Comparison of ENCODE assay signal across 18 cellular contexts in genomic region chr3:15676259-15676658, GRCh38.
DNase-seq lines count a peak whose midpoint lies in the region; ATAC-seq and TF ChIP-seq lines count a peak whose summit lies in the region.
"Had no signal": no experiment of that assay in that cellular context is flagged by ENCODE, and none has a peak within 500 bp of the region (broad histone marks: within the 10 kb centered on the region; RNA-seq: fewer than 3 reads in every experiment).

No MANE protein-coding gene starts in this region.

- H3K4me1 Mint-ChIP-seq in MCF 10A (ENCODE audit: insufficient read depth, unreplicated experiment) = no peaks in the 10 kb centered on the region
- H3K4me1 Mint-ChIP-seq in stimulated activated effector memory CD8-positive, alpha-beta T cell treated with anti-CD3 and anti-CD28 coated beads, Interleukin-12 subunit alpha, Interleukin-12 subunit beta, amount 100 ng/mL, for 72 hours = no peaks in the 10 kb centered on the region
- H3K4me1 Mint-ChIP-seq: B cell, H9 had no signal

- no peaks in the 10 kb centered on the region for H3K27me3 ChIP-seq in mammary epithelial cell (ENCODE audit: insufficient read depth, low read length)
- H3K27me3 ChIP-seq in PC-3 (ENCODE audit: low read length) = no peaks in the 10 kb centered on the region

- in situ Hi-C loops in mammary epithelial cell (cut with MboI; ENCODE audit: low sequenced_read_pairs in 2 of 2) = no loop called here

- intact Hi-C loops in mammary epithelial cell (cut with micrococcal nuclease) (loop anchor here (2.0 kb wide), 1 partner anchor 45 kb away; no protein-coding TSS in a partner anchor), MCF 10A (cut with micrococcal nuclease) (no loop called here), PC-3 (cut with micrococcal nuclease) (no loop called here)

- H3K4me2 ChIP-seq in mammary epithelial cell (ENCODE audit: insufficient read depth, low read depth, low read length) = no peak overlapping the region
- H3K4me2 ChIP-seq in PC-3 (ENCODE audit: low read length) = no peak overlapping the region

- H3K9ac ChIP-seq in mammary epithelial cell (ENCODE audit: insufficient read depth, low read length) (no peak overlapping the region), PC-3 (ENCODE audit: low read length) (no peak overlapping the region)

- no TSS peak for BruUV-seq in mammary epithelial cell (replicated peaks; lab: Mats Ljungman, UMichigan)
- no TSS peak for BruUV-seq in MCF 10A (replicated peaks; lab: Mats Ljungman, UMichigan)
- BruUV-seq in PC-3 (replicated peaks; lab: Mats Ljungman, UMichigan) = no TSS peak

- H2AFZ ChIP-seq in mammary epithelial cell (ENCODE audit: low read depth, low read length) = no peak overlapping the region
- H2AFZ ChIP-seq in PC-3 (ENCODE audit: low read length) = no peak overlapping the region

- peak; percentile 86 for ATAC-seq in PC-3
- peak; percentile 43 for ATAC-seq in stimulated activated effector memory CD8-positive, alpha-beta T cell treated with anti-CD3 and anti-CD28 coated beads, Interleukin-12 subunit alpha, Interleukin-12 subunit beta, amount 100 ng/mL, for 72 hours
- no peak for ATAC-seq in HG02678 (IDR thresholded peaks at IDR 0.05; ENCODE audit: unreplicated experiment)
- ATAC-seq in HG03342 (IDR thresholded peaks at IDR 0.05; ENCODE audit: unreplicated experiment) = no peak

- no peaks in the 10 kb centered on the region for H3K9me3 Mint-ChIP-seq in MCF 10A (ENCODE audit: unreplicated experiment)
- H3K9me3 Mint-ChIP-seq in stimulated activated effector memory CD8-positive, alpha-beta T cell treated with anti-CD3 and anti-CD28 coated beads, Interleukin-12 subunit alpha, Interleukin-12 subunit beta, amount 100 ng/mL, for 72 hours = no peaks in the 10 kb centered on the region
- H3K9me3 Mint-ChIP-seq: H9 had no signal

- no peaks in the 10 kb centered on the region for H4K20me1 ChIP-seq in mammary epithelial cell (ENCODE audit: insufficient read depth, low read length)
- no peaks in the 10 kb centered on the region for H4K20me1 ChIP-seq in PC-3 (ENCODE audit: low read length)

- H3K4me1 ChIP-seq in mammary epithelial cell (ENCODE audit: insufficient read depth, low read length) (no peaks in the 10 kb centered on the region), PC-3 (ENCODE audit: insufficient read depth, low read length) (peaks cover 14% of the 10 kb centered on the region)

- POLR2A ChIA-PET in MCF 10A (lab: Yijun Ruan, JAX) (no interaction called here), PC-3 (lab: Charles Lee; ENCODE audit: unreplicated experiment) (no interaction called here)

- dilution Hi-C loops in mammary epithelial cell (cut with HindIII; ENCODE audit: low sequenced_read_pairs) = no loop called here

- H3K4me3 ChIP-seq in mammary epithelial cell (replicated peaks in 1 of 3; ENCODE audit: insufficient read depth in 1 of 3, low read depth in 2 of 3, low read length in 3 of 3) (no peak overlapping the region), PC-3 (ENCODE audit: low read length) (no peak overlapping the region), fibroblast of the aortic adventitia (ENCODE audit: low read depth, low read length) (no peak overlapping the region)

- H3K36me3 ChIP-seq in mammary epithelial cell (ENCODE audit: insufficient read depth, low read length) (peaks cover 20% of the 10 kb centered on the region), PC-3 (ENCODE audit: low read depth, low read length) (peaks cover 17% of the 10 kb centered on the region)

- H3K27ac ChIP-seq in mammary epithelial cell (ENCODE audit: insufficient read depth, low read depth, low read length) = no peak overlapping the region
- peak overlapping the region; percentile 10; the same call in 1 of the 2 replicates for H3K27ac ChIP-seq in PC-3 (ENCODE audit: low read length)

- WGBS in mammary epithelial cell (ENCODE audit: low coverage, missing lambda C conversion rate) = 50% methylated on average over 2 of the region's 2 CpGs

- no peaks in the 10 kb centered on the region for H3K27me3 Mint-ChIP-seq in MCF 10A (ENCODE audit: insufficient read depth, unreplicated experiment)
- H3K27me3 Mint-ChIP-seq: B cell had no signal

- no peaks in the 10 kb centered on the region for H3K9me2 ChIP-seq in PC-3 (replicated peaks; ENCODE audit: low read length)

- H3K9me3 ChIP-seq in mammary epithelial cell (replicated peaks; ENCODE audit: insufficient read depth, low read length) = no peaks in the 10 kb centered on the region
- no peaks in the 10 kb centered on the region for H3K9me3 ChIP-seq in PC-3 (ENCODE audit: low read length)

- H3K4me3 Mint-ChIP-seq in MCF 10A (ENCODE audit: unreplicated experiment) = no peak overlapping the region
- H3K4me3 Mint-ChIP-seq in stimulated activated effector memory CD8-positive, alpha-beta T cell treated with anti-CD3 and anti-CD28 coated beads, Interleukin-12 subunit alpha, Interleukin-12 subunit beta, amount 100 ng/mL, for 72 hours = no peak overlapping the region
- H3K4me3 Mint-ChIP-seq: B cell, CD14-positive monocyte, H9 had no signal

- H3K79me2 ChIP-seq in mammary epithelial cell (ENCODE audit: insufficient read depth, low read length) (no peaks in the 10 kb centered on the region), PC-3 (ENCODE audit: low read length) (no peaks in the 10 kb centered on the region)

- CTCF ChIA-PET in mammary epithelial cell (lab: Charles Lee; ENCODE audit: low non-redundant PET) (no interaction called here), MCF 10A (lab: Yijun Ruan, JAX) (no interaction called here), PC-3 (lab: Charles Lee) (no interaction called here)

- DNase-seq in mammary epithelial cell (peak; percentile 35), MCF 10A (ENCODE audit: unreplicated experiment) (no peak), PC-3 (peak; percentile 63), fibroblast of the aortic adventitia (ENCODE audit: low read depth) (peak; percentile 7)
- no peak for DNase-seq in stimulated activated effector memory CD8-positive, alpha-beta T cell treated with anti-CD3 and anti-CD28 coated beads, Interleukin-12 subunit alpha, Interleukin-12 subunit beta, amount 100 ng/mL, for 72 hours (ENCODE audit: low spot score in 2 of 2)
- DNase-seq in stimulated activated CD4-positive, alpha-beta T cell treated with anti-CD3 and anti-CD28 coated beads, Interleukin-4, amount 100 ng/mL, for 24 hours = no peak
- DNase-seq: H9, NCI-H1105, NCI-H146, NCI-H2029 treated with DMSO at 0.1 percent for 48 hours, NCI-H524 treated with DMSO at 0.1 percent for 48 hours, OCI-M1, RPMI8226, SHP77 had no signal

- no peak overlapping the region for H3K27ac Mint-ChIP-seq in MCF 10A (ENCODE audit: low read depth, unreplicated experiment)
- no peak overlapping the region for H3K27ac Mint-ChIP-seq in stimulated activated effector memory CD8-positive, alpha-beta T cell treated with anti-CD3 and anti-CD28 coated beads, Interleukin-12 subunit alpha, Interleukin-12 subunit beta, amount 100 ng/mL, for 72 hours
- H3K27ac Mint-ChIP-seq: B cell, CD14-positive monocyte, H9 had no signal

- TF ChIP-seq CTCF in mammary epithelial cell (conservative IDR thresholded peaks at IDR 0.05 in 1 of 2, IDR thresholded peaks at IDR 0.05 in 1 of 2; ENCODE audit: extremely low read depth in 1 of 2, insufficient read depth in 1 of 2, low read depth in 1 of 2, low read length in 2 of 2) (no peak), MCF 10A (IDR thresholded peaks at IDR 0.05; ENCODE audit: unreplicated experiment) (no peak), PC-3 (conservative IDR thresholded peaks at IDR 0.05; ENCODE audit: low read depth, low read length) (no peak), fibroblast of the aortic adventitia (IDR thresholded peaks at IDR 0.05; ENCODE audit: insufficient read depth, low read length) (no peak)

- H3K36me3 Mint-ChIP-seq in MCF 10A (ENCODE audit: insufficient read depth, unreplicated experiment) = peaks cover 29% of the 10 kb centered on the region
- peaks cover 12% of the 10 kb centered on the region for H3K36me3 Mint-ChIP-seq in stimulated activated effector memory CD8-positive, alpha-beta T cell treated with anti-CD3 and anti-CD28 coated beads, Interleukin-12 subunit alpha, Interleukin-12 subunit beta, amount 100 ng/mL, for 72 hours

- no peaks in the 10 kb centered on the region for H3F3A ChIP-seq in PC-3 (ENCODE audit: low read length, unreplicated experiment)

Comparison
In these comparisons a context has a peak if more than half of its experiments do, and no peak if none do; other contexts are left out.
1. DNase-seq: peak in mammary epithelial cell (single experiment), PC-3 (single experiment) and fibroblast of the aortic adventitia (single experiment); none in MCF 10A (single experiment), stimulated activated effector memory CD8-positive, alpha-beta T cell treated with anti-CD3 and anti-CD28 coated beads, Interleukin-12 subunit alpha, Interleukin-12 subunit beta, amount 100 ng/mL, for 72 hours (0 of 2) and stimulated activated CD4-positive, alpha-beta T cell treated with anti-CD3 and anti-CD28 coated beads, Interleukin-4, amount 100 ng/mL, for 24 hours (single experiment).
2. ATAC-seq: peak in PC-3 (single experiment) and stimulated activated effector memory CD8-positive, alpha-beta T cell treated with anti-CD3 and anti-CD28 coated beads, Interleukin-12 subunit alpha, Interleukin-12 subunit beta, amount 100 ng/mL, for 72 hours (single experiment); none in HG02678 (single experiment) and HG03342 (single experiment).